16 cellular contexts compared by ENCODE assay signal in the genomic region with DNA sequence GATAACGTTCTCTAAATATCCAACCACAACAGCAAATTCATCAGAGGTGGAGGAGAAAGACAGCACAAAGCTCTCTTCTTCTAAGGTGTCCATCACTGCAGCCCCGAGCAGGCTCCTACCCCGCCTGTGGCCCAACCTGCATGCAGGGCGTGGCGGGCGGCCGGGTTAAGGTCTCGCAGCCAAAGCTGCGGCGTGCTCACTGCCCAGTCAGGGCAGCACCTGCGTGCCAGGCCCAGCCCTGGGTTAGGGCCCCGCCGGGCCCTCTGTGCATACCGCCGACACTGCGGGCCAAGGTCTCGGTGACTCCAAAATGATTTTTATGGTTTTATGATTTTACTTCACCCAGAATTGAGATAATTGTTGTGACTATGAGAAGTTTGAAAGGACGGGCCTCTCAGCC. TPM values are rescaled to one million over a fixed set of nuclear protein-coding genes. Genes with fewer than 3 reads are reported as not detected.
DNase-seq lines count a peak whose midpoint lies in the region; ATAC-seq, FAIRE-seq and TF ChIP-seq lines count a peak whose summit lies in the region.
"Had no signal": no experiment of that assay in that cellular context is flagged by ENCODE, and none has a peak within 500 bp of the region (broad histone marks: within the 10 kb centered on the region; RNA-seq: fewer than 3 reads in every experiment).

No MANE protein-coding gene starts in this region.

- H3K36me3 ChIP-seq in Caco-2 (ENCODE audit: control insufficient read depth, insufficient read depth, low read length) (peaks cover 7% of the 10 kb centered on the region), OCI-LY7 (ENCODE audit: insufficient read depth, low read length) (peaks cover 77% of the 10 kb centered on the region), K562 (ENCODE audit: control insufficient read depth, insufficient read depth, low read length) (peaks cover 70% of the 10 kb centered on the region; the same call in 2 of the 3 replicates), mucosa of descending colon (ENCODE audit: low read depth) (no peaks in the 10 kb centered on the region)

- FAIRE-seq in K562 (lab: Jason Lieb, UNC): no peak
- FAIRE-seq: GM18507, H54 had no signal

- BruUV-seq in Caco-2 (replicated peaks; lab: Mats Ljungman, UMichigan): TSS peak; percentile 20
- TSS peak; percentile 67 for BruUV-seq in OCI-LY7 (replicated peaks; lab: Mats Ljungman, UMichigan)
- TSS peak; percentile 36 for BruUV-seq in K562 (replicated peaks; lab: Mats Ljungman, UMichigan)
- BruUV-seq in MCF 10A (replicated peaks; lab: Mats Ljungman, UMichigan): no TSS peak

- H4K20me1 ChIP-seq in OCI-LY7 (ENCODE audit: insufficient read depth, low read length) (no peaks in the 10 kb centered on the region), K562 (replicated peaks; ENCODE audit: control insufficient read depth, insufficient read depth, low read length) (0 out of 2 replicates have a peak, but pooled peaks cover under 1% of the 10 kb centered on the region)

- H3K9me3 ChIP-seq in Caco-2: no peaks in the 10 kb centered on the region
- no peaks in the 10 kb centered on the region for H3K9me3 ChIP-seq in OCI-LY7 (ENCODE audit: low read length)
- H3K9me3 ChIP-seq in K562 (replicated peaks; ENCODE audit: control insufficient read depth, insufficient read depth, low read depth, low read length): no peaks in the 10 kb centered on the region
- no peaks in the 10 kb centered on the region for H3K9me3 ChIP-seq in mucosa of descending colon
- H3K9me3 ChIP-seq: BLaER1 had no signal

- H3K4me2 ChIP-seq in OCI-LY7 (ENCODE audit: low read length): no peak overlapping the region
- H3K4me2 ChIP-seq in K562 (ENCODE audit: insufficient read depth, low read length): no peak overlapping the region
- H3K4me2 ChIP-seq: BLaER1 had no signal

- H3K79me2 ChIP-seq in OCI-LY7 (ENCODE audit: insufficient read depth, low read depth, low read length): no peaks in the 10 kb centered on the region
- peaks cover 36% of the 10 kb centered on the region for H3K79me2 ChIP-seq in K562 (ENCODE audit: control insufficient read depth, insufficient read depth, low read length)

- TF ChIP-seq RAD21 in K562 (CRISPR knock-in tag; conservative IDR thresholded peaks at IDR 0.05 in 1 of 2, IDR thresholded peaks at IDR 0.05 in 1 of 2): no peak

- no peak for TF ChIP-seq EP300 in K562 (IDR thresholded peaks at IDR 0.05; ENCODE audit: low read length)

- H3K4me1 ChIP-seq in Caco-2 (no peaks in the 10 kb centered on the region), OCI-LY7 (ENCODE audit: insufficient read depth, low read length, poor library complexity, severe bottlenecking) (no peaks in the 10 kb centered on the region), K562 (replicated peaks in 1 of 2; ENCODE audit: control insufficient read depth in 2 of 2, insufficient read depth in 2 of 2, low read length in 2 of 2) (0 out of 5 replicates have a peak, but pooled peaks cover 0 to 2% of the 10 kb centered on the region in 2 experiments), mucosa of descending colon (ENCODE audit: low read depth) (peaks cover 12% of the 10 kb centered on the region)

- WGBS in K562 (ENCODE audit: insufficient coverage, low coverage, missing lambda C conversion rate): 98% methylated on average over 17 of the region's 18 CpGs

- no peaks in the 10 kb centered on the region for H3K27me3 ChIP-seq in Caco-2 (replicated peaks; ENCODE audit: control insufficient read depth, insufficient read depth, low read length)
- no peaks in the 10 kb centered on the region for H3K27me3 ChIP-seq in K562 (ENCODE audit: control insufficient read depth in 2 of 2, insufficient read depth in 2 of 2, low read length in 2 of 2)
- H3K27me3 ChIP-seq: BLaER1 had no signal

- in situ Hi-C loops in K562 (cut with MboI): no loop called here

- H3K9me2 ChIP-seq in OCI-LY7 (ENCODE audit: insufficient read depth, low read length): no peaks in the 10 kb centered on the region

- intact Hi-C loops in Caco-2 (cut with micrococcal nuclease; ENCODE audit: unreplicated experiment) (no loop called here), OCI-LY7 (cut with micrococcal nuclease; ENCODE audit: unreplicated experiment) (no loop called here), K562 (cut with micrococcal nuclease) (no loop called here), mucosa of descending colon (cut with DNase I, micrococcal nuclease) (no loop called here), MCF 10A (cut with micrococcal nuclease) (no loop called here)

- no peak overlapping the region for H2AFZ ChIP-seq in OCI-LY7 (ENCODE audit: low read length)
- no peak overlapping the region for H2AFZ ChIP-seq in K562 (ENCODE audit: low read depth, low read length)

- TF ChIP-seq POLR2A in K562 (conservative IDR thresholded peaks at IDR 0.05): no peak

- H3K9me1 ChIP-seq in K562 (ENCODE audit: control insufficient read depth, insufficient read depth, low read length): no peaks in the 10 kb centered on the region

- POLR2A ChIA-PET in Caco-2 (lab: Charles Lee): no interaction called here
- POLR2A ChIA-PET in OCI-LY7 (lab: Charles Lee): no interaction called here
- POLR2A ChIA-PET in K562 (lab: Yijun Ruan, JAX): interaction anchor here (1.1 kb wide), 1 partner anchor 42 kb away, joined by 3 read pairs; no protein-coding TSS in a partner anchor
- POLR2A ChIA-PET in MCF 10A (lab: Yijun Ruan, JAX): interaction anchor here (0.6 kb wide), 1 partner anchor 79 kb away, joined by 3 read pairs; no protein-coding TSS in a partner anchor

- H3K27me3 Mint-ChIP-seq in Caco-2 (ENCODE audit: insufficient read depth, unreplicated experiment) (no peaks in the 10 kb centered on the region), nephron progenitor cell (ENCODE audit: low read depth, poor library complexity) (no peaks in the 10 kb centered on the region), MCF 10A (ENCODE audit: insufficient read depth, unreplicated experiment) (no peaks in the 10 kb centered on the region)
- H3K27me3 Mint-ChIP-seq: CD8-positive, alpha-beta memory T cell had no signal

- ATAC-seq in K562: no peak
- ATAC-seq in mucosa of descending colon: peak; percentile 93

- H3K27ac Mint-ChIP-seq in Caco-2 (ENCODE audit: unreplicated experiment) (no peak overlapping the region), nephron progenitor cell (no peak overlapping the region), MCF 10A (ENCODE audit: low read depth, unreplicated experiment) (no peak overlapping the region)
- H3K27ac Mint-ChIP-seq: CD8-positive, alpha-beta memory T cell; HFFc6 had no signal

- H3K36me3 Mint-ChIP-seq in Caco-2 (ENCODE audit: insufficient read depth, unreplicated experiment): peaks cover 87% of the 10 kb centered on the region
- peaks cover 61% of the 10 kb centered on the region for H3K36me3 Mint-ChIP-seq in nephron progenitor cell (ENCODE audit: low read depth)
- peaks cover 75% of the 10 kb centered on the region for H3K36me3 Mint-ChIP-seq in MCF 10A (ENCODE audit: insufficient read depth, unreplicated experiment)

- H3K4me3 ChIP-seq in Caco-2 (ENCODE audit: low read depth, low read length) (no peak overlapping the region), OCI-LY7 (ENCODE audit: low read depth, low read length, poor library complexity, severe bottlenecking) (no peak overlapping the region), K562 (no peak overlapping the region), mucosa of descending colon (no peak overlapping the region)
- H3K4me3 ChIP-seq: BLaER1 had no signal

- CTCF ChIA-PET in Caco-2 (lab: Charles Lee): no interaction called here
- CTCF ChIA-PET in OCI-LY7 (lab: Charles Lee; ENCODE audit: unreplicated experiment): no interaction called here
- CTCF ChIA-PET in K562 (lab: Yijun Ruan, JAX; ENCODE audit: low intra/inter-chr PET ratio): no interaction called here
- CTCF ChIA-PET in MCF 10A (lab: Yijun Ruan, JAX): no interaction called here

- no peak overlapping the region for H3K4me3 Mint-ChIP-seq in Caco-2 (ENCODE audit: unreplicated experiment)
- no peak overlapping the region for H3K4me3 Mint-ChIP-seq in nephron progenitor cell
- no peak overlapping the region for H3K4me3 Mint-ChIP-seq in MCF 10A (ENCODE audit: unreplicated experiment)
- H3K4me3 Mint-ChIP-seq: HFFc6 had no signal

- H3K9ac ChIP-seq in K562 (ENCODE audit: insufficient read depth in 1 of 2, low read depth in 2 of 2, low read length in 2 of 2): peak overlapping the region in 1 of 2 experiments; percentile 45; a peak in 1 of 4 replicates
- H3K9ac ChIP-seq: BLaER1 had no signal

- no peak for TF ChIP-seq CTCF in Caco-2 (IDR thresholded peaks at IDR 0.05; ENCODE audit: insufficient read depth in 1 of 2, low read depth in 1 of 2, low read length in 1 of 2, severe bottlenecking in 1 of 2, unreplicated experiment in 1 of 2)
- TF ChIP-seq CTCF in OCI-LY7 (conservative IDR thresholded peaks at IDR 0.05; ENCODE audit: low read length): no peak
- TF ChIP-seq CTCF in K562 (IDR thresholded peaks at IDR 0.05 in 2 of 3, conservative IDR thresholded peaks at IDR 0.05 in 1 of 3; ENCODE audit: insufficient read depth in 2 of 3, low read depth in 1 of 3, low read length in 3 of 3): no peak
- no peak for TF ChIP-seq CTCF in mucosa of descending colon (IDR thresholded peaks at IDR 0.05)
- TF ChIP-seq CTCF in nephron progenitor cell (IDR thresholded peaks at IDR 0.05): no peak
- TF ChIP-seq CTCF in MCF 10A (IDR thresholded peaks at IDR 0.05; ENCODE audit: unreplicated experiment): no peak

- DNase-seq in Caco-2 (no peak), OCI-LY7 (ENCODE audit: low spot score) (no peak), K562 (ENCODE audit: extremely low read depth in 1 of 4, low spot score in 3 of 4) (no peak), mucosa of descending colon (peak; percentile 64 to 81 (median 77)), nephron progenitor cell (no peak), GOT3 (lab: John Stamatoyannopoulos, UW) (no peak), MCF 10A (ENCODE audit: unreplicated experiment) (no peak)
- DNase-seq in stimulated activated CD4-positive, alpha-beta T cell treated with anti-CD3 and anti-CD28 coated beads, Interleukin-15, amount 100 ng/mL, for 24 hours: no peak
- DNase-seq: 8988T; AML-193; CD8-positive, alpha-beta memory T cell; DMS 273 treated with DMSO at 0.1 percent for 48 hours; HFFc6 had no signal

- H3K4me1 Mint-ChIP-seq in Caco-2 (ENCODE audit: low read depth, unreplicated experiment): peaks cover 6% of the 10 kb centered on the region
- H3K4me1 Mint-ChIP-seq in nephron progenitor cell: peaks cover 38% of the 10 kb centered on the region
- H3K4me1 Mint-ChIP-seq in MCF 10A (ENCODE audit: insufficient read depth, unreplicated experiment): no peaks in the 10 kb centered on the region

- no peak overlapping the region for H3K27ac ChIP-seq in OCI-LY7 (ENCODE audit: low read depth, low read length, poor library complexity, severe bottlenecking)
- no peak overlapping the region for H3K27ac ChIP-seq in K562 (ENCODE audit: extremely low read depth, low read depth, low read length)
- H3K27ac ChIP-seq: BLaER1 had no signal

- H3K9me3 Mint-ChIP-seq in Caco-2 (ENCODE audit: unreplicated experiment): no peaks in the 10 kb centered on the region
- no peaks in the 10 kb centered on the region for H3K9me3 Mint-ChIP-seq in nephron progenitor cell
- no peaks in the 10 kb centered on the region for H3K9me3 Mint-ChIP-seq in MCF 10A (ENCODE audit: unreplicated experiment)
- H3K9me3 Mint-ChIP-seq: CD8-positive, alpha-beta memory T cell; HFFc6 had no signal

RNA-seq across cellular contexts. Expression of gene FOXK2, which starts 57.8 kb away (rescaled TPM):
- total RNA-seq in Caco-2 (2022): 118 and 124 TPM in 2 replicates
- total RNA-seq in OCI-LY7 (2014; rRNA removed; shearing (Covaris generic)): 62.4 and 76.2 TPM in 2 replicates
- total RNA-seq in OCI-LY7 (2022): 144 and 148 TPM in 2 replicates
- total RNA-seq in K562 (2011; cell fraction: chromatin; rRNA removed; ENCODE audit: low replicate concordance): 166 and 251 TPM in 2 replicates
- 125 and 127 TPM in 2 replicates for total RNA-seq in K562 (2011; cell fraction: nucleolus; rRNA removed)
- total RNA-seq in K562 (2011; cell fraction: nucleoplasm; rRNA removed): 127 and 131 TPM in 2 replicates
- total RNA-seq in K562 (2014; rRNA removed): 41.5 and 56.9 TPM in 2 replicates
- total RNA-seq in K562 (2014; rRNA removed; fragmentation: Illumina TruSeq; extraction: Trizol): 41.2 and 44.1 TPM in 2 replicates
- 52.0 and 52.4 TPM in 2 replicates for total RNA-seq in K562 (2015; rRNA removed; fragmentation: Illumina TruSeq; extraction: Trizol)
- 86.0 and 93.2 TPM in 2 replicates for total RNA-seq in K562 (2021)
- polyA plus RNA-seq in K562 (2011; rRNA removed): 47.2 and 52.2 TPM in 2 replicates
- 38.3 and 50.0 TPM in 2 replicates for polyA plus RNA-seq in K562 (2011; cell fraction: cytosol; rRNA removed)
- polyA plus RNA-seq in K562 (2011; cell fraction: nucleus; rRNA removed): 35.3 and 49.9 TPM in 2 replicates
- 36.6 and 41.2 TPM in 2 replicates for polyA plus RNA-seq in K562 (2012)
- polyA plus RNA-seq in K562 (2014; fragmentation: Illumina TruSeq; extraction: Trizol): 56.1 and 65.8 TPM in 2 replicates
- 1 to 10 TPM; 3.0 to 4.2 TPM for polyA plus RNA-seq in K562 (2014; fragmentation: Nextera tagmentation; extraction: Ambion mirVana)
- 39.6 and 41.9 TPM in 2 replicates for polyA plus RNA-seq in K562 (2014; rRNA removed)
- 40.7 and 56.5 TPM in 2 replicates for polyA minus RNA-seq in K562 (2011; rRNA and poly(A)+ RNA removed)
- 73.7 and 76.9 TPM in 2 replicates for polyA minus RNA-seq in K562 (2011; cell fraction: cytosol; rRNA and poly(A)+ RNA removed)
- 35.9 and 60.9 TPM in 2 replicates for polyA minus RNA-seq in K562 (2011; cell fraction: nucleus; rRNA and poly(A)+ RNA removed)
- 10 to 100 TPM; 39.7 to 62.3 (median 43.5) TPM for total RNA-seq in mucosa of descending colon
- 85.9 and 104 TPM in 2 replicates for total RNA-seq in MCF 10A (2022)

Comparison
In these comparisons a context has a peak if more than half of its experiments do, and no peak if none do; other contexts are left out.
1. DNase-seq: peak in mucosa of descending colon (3 of 3); none in Caco-2 (0 of 2), OCI-LY7 (single experiment), K562 (0 of 4), nephron progenitor cell (single experiment), stimulated activated CD4-positive, alpha-beta T cell treated with anti-CD3 and anti-CD28 coated beads, Interleukin-15, amount 100 ng/mL, for 24 hours (single experiment), GOT3 (single experiment) and MCF 10A (single experiment).
2. POLR2A ChIA-PET loops: an anchor here in K562 (1.1 kb wide) and MCF 10A (0.6 kb wide); none called in Caco-2 and OCI-LY7.